22 cellular contexts compared by ENCODE assay signal in genomic region chr4:98470831-98471230, GRCh38.
A peak's percentile ranks its signal among the peaks of the same experiment; 100 is the strongest.
DNase-seq lines count a peak whose midpoint lies in the region; ATAC-seq, FAIRE-seq and TF ChIP-seq lines count a peak whose summit lies in the region.
"Had no signal": no experiment of that assay in that cellular context is flagged by ENCODE, and none has a peak within 500 bp of the region (broad histone marks: within the 10 kb centered on the region; RNA-seq: fewer than 3 reads in every experiment).

No MANE protein-coding gene starts in this region.

- H3K27ac ChIP-seq in brain microvascular endothelial cell (peak overlapping the region; percentile 62), small intestine (ENCODE audit: low read depth in 1 of 2, low read length in 1 of 2) (no peak overlapping the region)
- H3K27ac ChIP-seq: BLaER1, KMS-11 had no signal

- peaks cover 0 to 4% of the 10 kb centered on the region in 2 donors for H3K4me1 ChIP-seq in small intestine (ENCODE audit: control insufficient read depth in 2 of 2, insufficient read depth in 1 of 2, low read depth in 1 of 2, low read length in 1 of 2)

- no peak for TF ChIP-seq CTCF in brain microvascular endothelial cell (IDR thresholded peaks at IDR 0.05; ENCODE audit: low read depth, low read length, missing control alignments)

- intact Hi-C loops in left cardiac atrium (cut with DNase I): loop anchor here in 1 of 2 donors (10.0 kb wide), 1 partner anchor 194 kb away; no protein-coding TSS in a partner anchor

- no peaks in the 10 kb centered on the region for H3K27me3 ChIP-seq in brain microvascular endothelial cell (replicated peaks)
- no peaks in the 10 kb centered on the region for H3K27me3 ChIP-seq in small intestine (ENCODE audit: control insufficient read depth in 2 of 2, insufficient read depth in 2 of 2, low read length in 2 of 2)
- H3K27me3 ChIP-seq: BLaER1 had no signal

- H3K36me3 ChIP-seq in brain microvascular endothelial cell (replicated peaks): peaks cover 8% of the 10 kb centered on the region
- H3K36me3 ChIP-seq in small intestine (ENCODE audit: control insufficient read depth in 2 of 2, insufficient read depth in 2 of 2, low read length in 2 of 2): peaks cover 0 to 2% of the 10 kb centered on the region in 2 donors
- H3K36me3 ChIP-seq: BLaER1 had no signal

- FAIRE-seq in H54 (lab: Jason Lieb, UNC) (peak; percentile 84), small intestine (lab: Jason Lieb, UNC) (no peak)

- H3K9me3 ChIP-seq in small intestine (ENCODE audit: control insufficient read depth, low read depth): no peaks in the 10 kb centered on the region
- H3K9me3 ChIP-seq: BLaER1 had no signal

- TF ChIP-seq POLR2A in H54 (IDR thresholded peaks at IDR 0.05; ENCODE audit: low read depth, low read length): no peak

- DNase-seq in H54 (ENCODE audit: insufficient read length, low spot score): peak; percentile 42
- DNase-seq in OCI-M1 (lab: John Stamatoyannopoulos, UW): peak; percentile 81
- DNase-seq in brain microvascular endothelial cell: peak; percentile 78
- peak; percentile 11 for DNase-seq in small intestine
- DNase-seq in GDM1 (lab: John Stamatoyannopoulos, UW): no peak
- DNase-seq in NCI-H1417 (lab: John Stamatoyannopoulos, UW): no peak
- no peak for DNase-seq in DMS 273 (lab: John Stamatoyannopoulos, UW; ENCODE audit: unreplicated experiment)
- DNase-seq in left cardiac atrium: no peak
- DNase-seq: activated CD4-positive, alpha-beta T cell treated with anti-CD3 and anti-CD28 coated beads, Interleukin-2, amount 10 ng/mL, durations not matched to agents 24 days and 14 days; activated T-cell treated with anti-CD3 and anti-CD28 coated beads, Interleukin-2, amount 50 U/mL, for 4 hours; DMS153; effector memory CD4-positive, alpha-beta T cell; hypothalamus; left colon; NCI-H1436 treated with DMSO at 0.1 percent for 48 hours; occipital lobe; SHP77 treated with DMSO at 0.1 percent for 48 hours; stimulated activated naive B cell treated with anti-CD40 and anti-IgM and Interleukin-4, amounts not matched to agents 10 μg/mL and 1 μg/mL and 100 μg/mL, for 72 hours; trophoblast cell had no signal

- H3K4me3 ChIP-seq in brain microvascular endothelial cell (ENCODE audit: low read depth, low read length) (no peak overlapping the region), small intestine (ENCODE audit: low read depth in 1 of 2, low read length in 2 of 2) (no peak overlapping the region)
- H3K4me3 ChIP-seq: BLaER1 had no signal

- WGBS in small intestine, 3 donors: 77 to 86% (median 80%) methylated on average over 7 of the region's 7 CpGs

- ATAC-seq in left cardiac atrium: no peak
- ATAC-seq: activated naive CD4-positive, alpha-beta T cell treated with anti-CD3 and anti-CD28 coated beads, Interleukin-2, amount 50 U/mL, for 72 hours; activated T-cell treated with anti-CD3 and anti-CD28 coated beads, Interleukin-2, amount 50 U/mL, for 4 hours; left colon; stimulated activated naive B cell treated with anti-CD40 and anti-IgM and Interleukin-4, amounts not matched to agents 10 μg/mL and 1 μg/mL and 100 μg/mL, for 72 hours had no signal

- in situ Hi-C loops in brain microvascular endothelial cell (cut with HindIII; ENCODE audit: low pct_ligation_motif_present, low sequenced_read_pairs): no loop called here

Comparison
In these comparisons a context has a peak if more than half of its experiments do, and no peak if none do; other contexts are left out.
1. DNase-seq: peak in H54 (single experiment), OCI-M1 (single experiment), brain microvascular endothelial cell (single experiment) and small intestine (single experiment); none in GDM1 (single experiment), NCI-H1417 (0 of 3), DMS 273 (single experiment) and left cardiac atrium (single experiment).